ENCODE assay signal across 8 cellular contexts in the genomic region with DNA sequence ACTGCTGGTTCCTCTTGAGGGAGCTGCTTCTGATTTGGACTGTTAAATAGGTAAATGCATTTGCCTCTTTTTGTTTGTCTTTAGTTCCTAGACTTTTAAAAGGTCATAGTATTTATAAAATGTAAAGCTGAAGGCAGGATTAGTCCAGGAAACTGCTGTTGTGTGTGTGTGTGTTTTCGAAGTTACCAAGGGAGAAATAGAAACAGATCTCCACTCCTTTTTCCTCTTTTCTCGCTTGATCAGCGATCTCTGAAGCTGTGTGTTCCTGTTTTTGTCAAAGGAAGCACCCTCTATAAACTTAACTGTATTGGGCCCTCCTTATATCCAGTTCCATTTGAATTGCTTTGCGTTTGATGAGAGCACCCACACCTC. TPM values are rescaled to one million over a fixed set of nuclear protein-coding genes. Genes with fewer than 3 reads are reported as not detected.
A peak's percentile ranks its signal among the peaks of the same experiment; 100 is the strongest.
DNase-seq lines count a peak whose midpoint lies in the region; ATAC-seq and TF ChIP-seq lines count a peak whose summit lies in the region.

No MANE protein-coding gene starts in this region.

- peaks cover 18% of the 10 kb centered on the region for H3K9me3 ChIP-seq in BLaER1
- no peaks in the 10 kb centered on the region for H3K9me3 ChIP-seq in heart left ventricle

- CTCF ChIA-PET in activated CD4-positive, alpha-beta memory T cell treated with anti-CD3 and anti-CD28 coated beads, Interleukin-2, amount 10 ng/mL, durations not matched to agents 7 days and 5 days (lab: Charles Lee) = interaction anchor here (1.0 to 2.8 kb wide), 5 partner anchors 33 to 648 kb away, joined by 3 to 21 read pairs (median 4); partner anchors contain the start of gene SNX24

- H3K36me3 ChIP-seq in BLaER1 (peaks cover 19% of the 10 kb centered on the region), heart left ventricle (no peaks in the 10 kb centered on the region)

- peak overlapping the region; percentile 94 for H3K9ac ChIP-seq in BLaER1

- intact Hi-C loops in heart left ventricle (cut with DNase I) = loop anchor here in 5 of 10 donors (2.0 to 10.0 kb wide), 4 partner anchors 67 to 259 kb away; partner anchors contain the start of genes SNX24 (in 3 of the 5) and PPIC (in 1 of the 5)

- peak in 2 of 4 donors; percentile 32 to 46 for ATAC-seq in heart left ventricle

- H3K36me3 Mint-ChIP-seq in IgD-negative memory B cell = peaks cover 13% of the 10 kb centered on the region
- peaks cover 13% of the 10 kb centered on the region for H3K36me3 Mint-ChIP-seq in activated CD4-positive, alpha-beta memory T cell treated with anti-CD3 and anti-CD28 coated beads, Interleukin-2, amount 10 ng/mL, durations not matched to agents 7 days and 5 days (ENCODE audit: low read depth)

- peak overlapping the region; percentile 96 to 99 (median 97) for H3K4me3 Mint-ChIP-seq in IgD-negative memory B cell
- peak overlapping the region; percentile 88 for H3K4me3 Mint-ChIP-seq in activated CD4-positive, alpha-beta memory T cell treated with anti-CD3 and anti-CD28 coated beads, Interleukin-2, amount 10 ng/mL, durations not matched to agents 7 days and 5 days

- no peak for DNase-seq in activated CD4-positive, alpha-beta memory T cell treated with anti-CD3 and anti-CD28 coated beads, Interleukin-2, amount 10 ng/mL, durations not matched to agents 7 days and 5 days
- DNase-seq in heart left ventricle (no peak), putamen (ENCODE audit: low spot score) (peak; percentile 42), DMS79 (lab: John Stamatoyannopoulos, UW) (no peak), mucosa of gallbladder (ENCODE audit: low spot score) (no peak)
- no peak for DNase-seq in NK-92 treated with Interleukin-12 subunit alpha and Interleukin-12 subunit beta, amount 100 ng/mL, for 24 hours (lab: John Stamatoyannopoulos, UW)

- H3K4me3 ChIP-seq in BLaER1 (peak overlapping the region; percentile 97), heart left ventricle (peak overlapping the region; percentile 71 to 97 (median 87))

- peaks cover 17% of the 10 kb centered on the region for H3K4me1 ChIP-seq in BLaER1
- peaks cover 4 to 55% (median 17%) of the 10 kb centered on the region in 12 donors for H3K4me1 ChIP-seq in heart left ventricle

- 2 to 3% (median 2%) methylated on average over 4 of the region's 4 CpGs for WGBS in heart left ventricle, 4 donors

- no peaks in the 10 kb centered on the region for H3K9me3 Mint-ChIP-seq in IgD-negative memory B cell
- no peaks in the 10 kb centered on the region for H3K9me3 Mint-ChIP-seq in activated CD4-positive, alpha-beta memory T cell treated with anti-CD3 and anti-CD28 coated beads, Interleukin-2, amount 10 ng/mL, durations not matched to agents 7 days and 5 days

- H3K27ac Mint-ChIP-seq in IgD-negative memory B cell = peak overlapping the region; percentile 97 to 100 (median 100)
- H3K27ac Mint-ChIP-seq in activated CD4-positive, alpha-beta memory T cell treated with anti-CD3 and anti-CD28 coated beads, Interleukin-2, amount 10 ng/mL, durations not matched to agents 7 days and 5 days = peak overlapping the region; percentile 87

- H3K4me1 Mint-ChIP-seq in IgD-negative memory B cell = peaks cover 28 to 36% (median 34%) of the 10 kb centered on the region in 3 donors
- H3K4me1 Mint-ChIP-seq in activated CD4-positive, alpha-beta memory T cell treated with anti-CD3 and anti-CD28 coated beads, Interleukin-2, amount 10 ng/mL, durations not matched to agents 7 days and 5 days = peaks cover 33% of the 10 kb centered on the region

- POLR2A ChIA-PET in activated CD4-positive, alpha-beta memory T cell treated with anti-CD3 and anti-CD28 coated beads, Interleukin-2, amount 10 ng/mL, durations not matched to agents 7 days and 5 days (lab: Charles Lee) = interaction anchor here (1.4 to 3.5 kb wide), 5 partner anchors 10 to 647 kb away, joined by 3 to 39 read pairs (median 6); partner anchors contain the start of genes CEP120 and SNX24

- H3K27me3 Mint-ChIP-seq in IgD-negative memory B cell = peaks cover 2% of the 10 kb centered on the region
- peaks cover 9% of the 10 kb centered on the region for H3K27me3 Mint-ChIP-seq in activated CD4-positive, alpha-beta memory T cell treated with anti-CD3 and anti-CD28 coated beads, Interleukin-2, amount 10 ng/mL, durations not matched to agents 7 days and 5 days

- H3K4me2 ChIP-seq in BLaER1 = peak overlapping the region; percentile 78

- no peak for TF ChIP-seq CTCF in heart left ventricle (IDR thresholded peaks at IDR 0.05)

- peaks cover 49% of the 10 kb centered on the region for H4K20me1 ChIP-seq in BLaER1

- no peak for TF ChIP-seq POLR2A in heart left ventricle (IDR thresholded peaks at IDR 0.05)

- H3K27me3 ChIP-seq in BLaER1 = no peaks in the 10 kb centered on the region
- no peaks in the 10 kb centered on the region for H3K27me3 ChIP-seq in heart left ventricle

- H3K27ac ChIP-seq in BLaER1 (peak overlapping the region; percentile 94), heart left ventricle (peak overlapping the region; percentile 33 to 94 (median 83))

RNA-seq across cellular contexts. Expression of gene SNX2, which starts 0.8 kb away (rescaled TPM):
- polyA plus RNA-seq in IgD-negative memory B cell (379 TPM), heart left ventricle (10 to 100 TPM; 16.2 to 33.2 TPM)
- 10 to 100 TPM; 52.7 to 53.0 TPM for total RNA-seq in activated CD4-positive, alpha-beta memory T cell treated with anti-CD3 and anti-CD28 coated beads, Interleukin-2, amount 10 ng/mL, durations not matched to agents 7 days and 5 days
- total RNA-seq in heart left ventricle (10 to 100 TPM; 21.5 to 67.3 (median 35.7) TPM), mucosa of gallbladder (64.7 TPM)
